In genomic region chr20:47773381-47773786, GRCh38 we compare ENCODE assay signal across 16 cellular contexts. TPM values are rescaled to one million over a fixed set of nuclear protein-coding genes. Genes with fewer than 3 reads are reported as not detected.
DNase-seq lines count a peak whose midpoint lies in the region; ATAC-seq, FAIRE-seq and TF ChIP-seq lines count a peak whose summit lies in the region.
"Had no signal": no experiment of that assay in that cellular context is flagged by ENCODE, and none has a peak within 500 bp of the region (broad histone marks: within the 10 kb centered on the region; RNA-seq: fewer than 3 reads in every experiment).

No MANE protein-coding gene starts in this region.

- no peaks in the 10 kb centered on the region for H3K4me1 ChIP-seq in breast epithelium
- peaks cover 48% of the 10 kb centered on the region for H3K4me1 ChIP-seq in left ventricle myocardium inferior
- H3K4me1 ChIP-seq in pancreas = peaks cover 0 to 2% (median 0%) of the 10 kb centered on the region in 3 donors

- intact Hi-C loops in CD14-positive monocyte (cut with micrococcal nuclease) = loop anchor here in 1 of 2 donors (10.0 kb wide), 1 partner anchor 419 kb away; the partner anchor contains the start of gene ZMYND8
- intact Hi-C loops in breast epithelium (cut with DNase I; ENCODE audit: low total_unique reads) = no loop called here
- intact Hi-C loops in left ventricle myocardium inferior (cut with micrococcal nuclease) = loop anchor here (10.0 kb wide), 1 partner anchor 49 kb away; no protein-coding TSS in a partner anchor
- intact Hi-C loops in pancreas (cut with DNase I) = no loop called here

- H3K36me3 Mint-ChIP-seq in CD14-positive monocyte (peaks cover 59 to 77% of the 10 kb centered on the region in 2 donors), HFFc6 (ENCODE audit: low read depth) (no peaks in the 10 kb centered on the region)

- H3K4me3 ChIP-seq in breast epithelium = peak overlapping the region in 2 of 3 donors; percentile 15 to 43
- H3K4me3 ChIP-seq in left ventricle myocardium inferior = no peak overlapping the region
- no peak overlapping the region for H3K4me3 ChIP-seq in pancreas
- H3K4me3 ChIP-seq: coronary artery had no signal

- H3K36me3 ChIP-seq in breast epithelium (no peaks in the 10 kb centered on the region), left ventricle myocardium inferior (peaks cover 7% of the 10 kb centered on the region), pancreas (no peaks in the 10 kb centered on the region)

- H3K27me3 Mint-ChIP-seq in CD14-positive monocyte (ENCODE audit: low read depth in 3 of 3) = peaks cover 0 to 4% (median 2%) of the 10 kb centered on the region in 3 donors
- peaks cover 18% of the 10 kb centered on the region for H3K27me3 Mint-ChIP-seq in HFFc6 (ENCODE audit: insufficient read depth)
- H3K27me3 Mint-ChIP-seq: activated naive CD8-positive, alpha-beta T cell treated with anti-CD3 and anti-CD28 coated beads, Interleukin-2, amount 50 U/mL, for 24 hours had no signal

- H3K27ac Mint-ChIP-seq in CD14-positive monocyte (peak overlapping the region in 6 of 7 donors; percentile 45 to 82 (median 76)), HFFc6 (no peak overlapping the region)
- H3K27ac Mint-ChIP-seq: activated B cell treated with CpG ODN at 0.5 μM for 24 hours; activated naive CD8-positive, alpha-beta T cell treated with anti-CD3 and anti-CD28 coated beads, Interleukin-2, amount 50 U/mL, for 24 hours had no signal

- peak; percentile 61 to 84 (median 74) for ATAC-seq in pancreas
- ATAC-seq in HG03520 (IDR thresholded peaks at IDR 0.05; ENCODE audit: unreplicated experiment) = no peak
- ATAC-seq: activated naive CD8-positive, alpha-beta T cell treated with anti-CD3 and anti-CD28 coated beads, Interleukin-2, amount 50 U/mL, for 24 hours had no signal

- TF ChIP-seq CTCF in CD14-positive monocyte (IDR thresholded peaks at IDR 0.05) (no peak), breast epithelium (IDR thresholded peaks at IDR 0.05) (no peak), left ventricle myocardium inferior (IDR thresholded peaks at IDR 0.05; ENCODE audit: borderline replicate concordance) (no peak), pancreas (IDR thresholded peaks at IDR 0.05) (no peak), HFFc6 (IDR thresholded peaks at IDR 0.05) (no peak)

- H3K9me3 ChIP-seq in breast epithelium = peaks cover 0 to 8% of the 10 kb centered on the region in 2 donors
- H3K9me3 ChIP-seq in left ventricle myocardium inferior (replicated peaks) = peaks cover 15% of the 10 kb centered on the region
- H3K9me3 ChIP-seq in pancreas = no peaks in the 10 kb centered on the region
- H3K9me3 ChIP-seq: SK-N-SH had no signal

- DNase-seq in CD14-positive monocyte (ENCODE audit: low spot score) (no peak), breast epithelium (ENCODE audit: low spot score in 2 of 2) (peak in 1 of 2 donors; percentile 46), left ventricle myocardium inferior (peak; percentile 52), pancreas (peak in 2 of 6 donors; percentile 27 to 39), NCI-H1694 (lab: John Stamatoyannopoulos, UW) (no peak), HFFc6 (no peak), NCI-H2227 treated with DMSO at 0.1 percent for 48 hours (lab: John Stamatoyannopoulos, UW) (no peak)
- DNase-seq: ACHN; activated B cell treated with CpG ODN at 0.5 μM for 24 hours; activated naive CD8-positive, alpha-beta T cell treated with anti-CD3 and anti-CD28 coated beads, Interleukin-2, amount 50 U/mL, for 24 hours; foreskin fibroblast; NCI-H2107 had no signal

- TF ChIP-seq POLR2A in breast epithelium (IDR thresholded peaks at IDR 0.05) = no peak

- H3K27me3 ChIP-seq in breast epithelium (no peaks in the 10 kb centered on the region), left ventricle myocardium inferior (ENCODE audit: low read depth) (peaks cover 16% of the 10 kb centered on the region), pancreas (no peaks in the 10 kb centered on the region)

- H3K4me1 Mint-ChIP-seq in CD14-positive monocyte (peaks cover 99% of the 10 kb centered on the region), HFFc6 (ENCODE audit: low read depth) (no peaks in the 10 kb centered on the region)
- H3K4me1 Mint-ChIP-seq: activated B cell treated with CpG ODN at 0.5 μM for 24 hours; activated naive CD8-positive, alpha-beta T cell treated with anti-CD3 and anti-CD28 coated beads, Interleukin-2, amount 50 U/mL, for 24 hours had no signal

- WGBS in pancreas, 2 donors = 52 to 53% methylated on average over 8 of the region's 8 CpGs

- peak overlapping the region in 1 of 2 donors; percentile 26 for H3K4me3 Mint-ChIP-seq in CD14-positive monocyte
- H3K4me3 Mint-ChIP-seq in HFFc6 = no peak overlapping the region
- H3K4me3 Mint-ChIP-seq: activated B cell treated with CpG ODN at 0.5 μM for 24 hours; activated naive CD8-positive, alpha-beta T cell treated with anti-CD3 and anti-CD28 coated beads, Interleukin-2, amount 50 U/mL, for 24 hours had no signal

- H3K9me3 Mint-ChIP-seq in CD14-positive monocyte (peaks cover 0 to 7% (median 3%) of the 10 kb centered on the region in 7 donors), HFFc6 (peaks cover 8% of the 10 kb centered on the region; the same call in 1 of the 2 replicates)

- H3K27ac ChIP-seq in breast epithelium (peak overlapping the region; percentile 60 to 77), left ventricle myocardium inferior (replicated peaks) (peak overlapping the region; percentile 90), pancreas (peak overlapping the region in 3 of 4 donors; percentile 53 to 82 (median 65))

- no peak for FAIRE-seq in pancreas (lab: Jason Lieb, UNC)
- FAIRE-seq: GM18507 had no signal

RNA-seq across cellular contexts. Expression of gene SULF2, which starts 11.9 kb away (rescaled TPM):
- polyA plus RNA-seq in CD14-positive monocyte = 10 to 100 TPM; 60.3 to 75.5 TPM
- total RNA-seq in breast epithelium = 10 to 100 TPM; 36.3 to 62.5 (median 58.0) TPM
- total RNA-seq in left ventricle myocardium inferior = 40.7 TPM
- total RNA-seq in pancreas = 10 to 100 TPM in 3 of 6 donors, 1 to 10 TPM in 3; 4.5 to 41.7 (median 8.5) TPM
- polyA plus RNA-seq in pancreas = 10 to 100 TPM in 1 of 2 donors, 1 to 10 TPM in 1; 7.7 to 14.2 TPM
- total RNA-seq in HFFc6 (2021; fragmentation: NEBNext Ultra II Directional; extraction: Animal tissue kit (Norgen Biotek cat#: 25700)) = 1 to 10 TPM in 1 of 6 experiments, under 1 TPM in 5; 0.23 to 1.3 (median 0.33) TPM

Comparison
In these comparisons a context has a peak if more than half of its experiments do, and no peak if none do; other contexts are left out.
1. H3K4me3 ChIP-seq: peak in breast epithelium (2 of 3); none in left ventricle myocardium inferior (single experiment) and pancreas (0 of 4).
2. Peak in every context shown above with its lines, with median percentiles within 50 percentile points of each other: H3K27ac ChIP-seq.